Comparison of ENCODE assay signal across 8 cellular contexts in genomic region chr14:22070119-22070982, GRCh38.
DNase-seq lines count a peak whose midpoint lies in the region; ATAC-seq and TF ChIP-seq lines count a peak whose summit lies in the region.

No MANE protein-coding gene starts in this region.

- POLR2A ChIA-PET in A673 (lab: Charles Lee; ENCODE audit: low non-redundant PET) = interaction anchor here (0.7 kb wide), 1 partner anchor 299 kb away, joined by 4 read pairs; no protein-coding TSS in a partner anchor

- H3K27me3 ChIP-seq in A673 (replicated peaks; ENCODE audit: insufficient read depth, low read depth, low read length, poor library complexity) = peaks cover 4% of the 10 kb centered on the region
- H3K27me3 ChIP-seq in iPS-18a (ENCODE audit: control insufficient read depth, insufficient read depth, low read length) = no peaks in the 10 kb centered on the region
- H3K27me3 ChIP-seq in thymus (ENCODE audit: control insufficient read depth, insufficient read depth) = no peaks in the 10 kb centered on the region
- H3K27me3 ChIP-seq in brain microvascular endothelial cell (replicated peaks) = no peaks in the 10 kb centered on the region

- H3K4me1 ChIP-seq in A673 (ENCODE audit: insufficient read depth, low read length, poor library complexity, severe bottlenecking) (peaks cover 12% of the 10 kb centered on the region), iPS-18a (ENCODE audit: control insufficient read depth, low read depth, low read length) (no peaks in the 10 kb centered on the region), thymus (ENCODE audit: control insufficient read depth, insufficient read depth, low read length) (peaks cover 8% of the 10 kb centered on the region)

- no peaks in the 10 kb centered on the region for H3K9me3 Mint-ChIP-seq in activated T-cell treated with anti-CD3 and anti-CD28 coated beads, Interleukin-2, amount 50 U/mL, for 72 hours

- no peaks in the 10 kb centered on the region for H3K27me3 Mint-ChIP-seq in activated T-cell treated with anti-CD3 and anti-CD28 coated beads, Interleukin-2, amount 50 U/mL, for 72 hours (ENCODE audit: low read depth)

- peak overlapping the region; percentile 87 to 96 for H3K4me3 Mint-ChIP-seq in activated T-cell treated with anti-CD3 and anti-CD28 coated beads, Interleukin-2, amount 50 U/mL, for 72 hours

- in situ Hi-C loops in KBM-7 (cut with MboI; ENCODE audit: low pct_unique_long_range_greater_than_20kb, low sequenced_read_pairs) (no loop called here), brain microvascular endothelial cell (cut with HindIII; ENCODE audit: low pct_ligation_motif_present, low sequenced_read_pairs) (no loop called here)

- peaks cover 39% of the 10 kb centered on the region for H3K4me1 Mint-ChIP-seq in activated T-cell treated with anti-CD3 and anti-CD28 coated beads, Interleukin-2, amount 50 U/mL, for 72 hours (ENCODE audit: low read depth)

- no peaks in the 10 kb centered on the region for H3K36me3 ChIP-seq in A673 (ENCODE audit: insufficient read depth, low read length, poor library complexity, severe bottlenecking)
- no peaks in the 10 kb centered on the region for H3K36me3 ChIP-seq in iPS-18a (ENCODE audit: control insufficient read depth, low read depth, low read length)
- H3K36me3 ChIP-seq in thymus (ENCODE audit: control insufficient read depth, insufficient read depth) = no peaks in the 10 kb centered on the region
- H3K36me3 ChIP-seq in brain microvascular endothelial cell (replicated peaks) = no peaks in the 10 kb centered on the region

- BruUV-seq in A673 (replicated peaks; lab: Mats Ljungman, UMichigan) = no TSS peak

- CTCF ChIA-PET in A673 (lab: Charles Lee) = interaction anchor here (0.6 to 1.1 kb wide), 2 partner anchors 14 to 155 kb away, joined by 3 to 4 read pairs; no protein-coding TSS in a partner anchor

- ATAC-seq in GM21526 (IDR thresholded peaks at IDR 0.05; ENCODE audit: low FRiP score, unreplicated experiment) = peak; percentile 54
- ATAC-seq in activated T-cell treated with anti-CD3 and anti-CD28 coated beads, Interleukin-2, amount 50 U/mL, for 72 hours (replicated peaks in 1 of 2) = peak; percentile 86 to 89

- H3K9me3 ChIP-seq in A673 (ENCODE audit: low read depth, low read length, poor library complexity, severe bottlenecking) (no peaks in the 10 kb centered on the region), iPS-18a (ENCODE audit: control insufficient read depth, low read depth, low read length) (no peaks in the 10 kb centered on the region), thymus (ENCODE audit: control insufficient read depth) (no peaks in the 10 kb centered on the region)

- peak overlapping the region; percentile 33 for H3K4me3 ChIP-seq in A673 (ENCODE audit: low read depth, low read length, poor library complexity, severe bottlenecking)
- H3K4me3 ChIP-seq in iPS-18a (ENCODE audit: low read length) = peak overlapping the region; percentile 46
- peak overlapping the region; percentile 70 for H3K4me3 ChIP-seq in thymus (ENCODE audit: low read length)
- H3K4me3 ChIP-seq in brain microvascular endothelial cell (ENCODE audit: low read depth, low read length) = no peak overlapping the region

- intact Hi-C loops in A673 (cut with micrococcal nuclease; ENCODE audit: unreplicated experiment) = no loop called here

- peak overlapping the region; percentile 96 for H3K27ac Mint-ChIP-seq in activated T-cell treated with anti-CD3 and anti-CD28 coated beads, Interleukin-2, amount 50 U/mL, for 72 hours

- H3K36me3 Mint-ChIP-seq in activated T-cell treated with anti-CD3 and anti-CD28 coated beads, Interleukin-2, amount 50 U/mL, for 72 hours (ENCODE audit: insufficient read depth in 2 of 2) = no peaks in the 10 kb centered on the region

- H3K9ac ChIP-seq in iPS-18a (ENCODE audit: low read length) = no peak overlapping the region

- no peak overlapping the region for H3K27ac ChIP-seq in A673 (ENCODE audit: low read depth, low read length, poor library complexity, severe bottlenecking)
- no peak overlapping the region for H3K27ac ChIP-seq in iPS-18a (ENCODE audit: low read length)
- peak overlapping the region; percentile 94 for H3K27ac ChIP-seq in thymus (ENCODE audit: low read depth)
- H3K27ac ChIP-seq in brain microvascular endothelial cell = no peak overlapping the region

- peak; percentile 50 for DNase-seq in A673 (ENCODE audit: low spot score)
- peak; percentile 3 for DNase-seq in KBM-7
- peak; percentile 52 to 53 for DNase-seq in activated T-cell treated with anti-CD3 and anti-CD28 coated beads, Interleukin-2, amount 50 U/mL, for 72 hours
- no peak for DNase-seq in HT-29 (ENCODE audit: low spot score)
- DNase-seq in brain microvascular endothelial cell = no peak

- WGBS in thymus = 2% methylated on average over 12 of the region's 12 CpGs

- TF ChIP-seq CTCF in A673 (conservative IDR thresholded peaks at IDR 0.05; ENCODE audit: low read depth, low read length) = no peak
- TF ChIP-seq CTCF in brain microvascular endothelial cell (IDR thresholded peaks at IDR 0.05; ENCODE audit: low read depth, low read length, missing control alignments) = no peak

Comparison
In these comparisons a context has a peak if more than half of its experiments do, and no peak if none do; other contexts are left out.
1. DNase-seq: peak in A673 (single experiment), KBM-7 (single experiment) and activated T-cell treated with anti-CD3 and anti-CD28 coated beads, Interleukin-2, amount 50 U/mL, for 72 hours (2 of 2); none in HT-29 (single experiment) and brain microvascular endothelial cell (single experiment).